26 cellular contexts compared by ENCODE assay signal in the genomic region with DNA sequence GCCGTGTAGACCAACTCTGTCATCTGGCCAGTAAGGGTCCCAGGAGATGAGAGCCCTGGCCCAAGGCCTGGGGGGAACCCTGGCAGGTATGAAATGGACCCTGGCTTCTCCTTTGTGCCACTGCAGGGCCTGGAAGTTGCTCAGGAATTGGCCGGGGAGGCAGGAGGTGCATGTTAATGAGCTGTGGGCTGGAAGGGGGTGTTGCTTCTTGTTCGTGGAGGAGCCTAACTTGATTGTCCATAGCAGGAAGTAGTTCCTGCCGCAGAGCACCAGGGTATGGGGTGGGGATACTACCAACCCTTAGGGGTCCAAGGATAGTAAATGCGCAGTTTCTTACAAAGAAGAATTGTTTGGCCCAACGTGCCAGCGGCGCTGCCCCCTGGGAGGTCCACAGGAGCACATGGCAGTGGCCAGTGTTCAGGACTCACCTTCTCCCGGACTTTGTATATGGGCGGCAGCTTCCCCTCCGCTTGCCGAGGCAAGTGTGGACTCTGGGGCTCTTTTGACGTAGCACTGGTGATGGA. TPM values are rescaled to one million over a fixed set of nuclear protein-coding genes. Genes with fewer than 3 reads are reported as not detected.
"Had no signal": no experiment of that assay in that cellular context is flagged by ENCODE, and none has a peak within 500 bp of the region (broad histone marks: within the 10 kb centered on the region; RNA-seq: fewer than 3 reads in every experiment).

No MANE protein-coding gene starts in this region.

- H3K9me3 ChIP-seq: esophagus squamous epithelium, right atrium auricular region had no signal

- H3K4me3 ChIP-seq: coronary artery, esophagus squamous epithelium, right atrium auricular region, smooth muscle cell, tibial nerve had no signal

- H3K4me1 Mint-ChIP-seq: activated CD4-positive, alpha-beta T cell treated with anti-CD3 and anti-CD28 coated beads, Interleukin-2, amount 10 ng/mL, durations not matched to agents 24 days and 14 days had no signal

- H3K27me3 ChIP-seq: esophagus squamous epithelium, foreskin keratinocyte, right atrium auricular region, tibial nerve had no signal

- ATAC-seq: activated T-cell treated with anti-CD3 and anti-CD28 coated beads, Interleukin-2, amount 50 U/mL, for 72 hours; left ventricle myocardium superior; natural killer cell treated with Interleukin-12 subunit alpha and Interleukin-12 subunit beta and Interleukin-15 and Interleukin-18, amount 100 ng/mL, for 72 hours had no signal

- H3K9me3 Mint-ChIP-seq: activated CD4-positive, alpha-beta T cell treated with anti-CD3 and anti-CD28 coated beads, Interleukin-2, amount 10 ng/mL, durations not matched to agents 24 days and 14 days; activated T-cell treated with anti-CD3 and anti-CD28 coated beads, Interleukin-2, amount 50 U/mL, for 72 hours; natural killer cell treated with Interleukin-12 subunit alpha and Interleukin-12 subunit beta and Interleukin-15 and Interleukin-18, amount 100 ng/mL, for 72 hours; T-helper 2 cell treated with Interferon-gamma antibody and Interleukin-4, amounts not matched to agents 5 μg/mL and 100 μg/mL, for 36 hours had no signal

- H3K27ac ChIP-seq: coronary artery, esophagus squamous epithelium, foreskin keratinocyte, right atrium auricular region, tibial nerve had no signal

- H3K4me1 ChIP-seq: foreskin keratinocyte, right atrium auricular region had no signal

- H3K27ac Mint-ChIP-seq: activated CD4-positive, alpha-beta T cell treated with anti-CD3 and anti-CD28 coated beads, Interleukin-2, amount 10 ng/mL, durations not matched to agents 24 days and 14 days; activated naive CD8-positive, alpha-beta T cell; activated T-cell treated with anti-CD3 and anti-CD28 coated beads, Interleukin-2, amount 50 U/mL, for 72 hours; natural killer cell treated with Interleukin-12 subunit alpha and Interleukin-12 subunit beta and Interleukin-15 and Interleukin-18, amount 100 ng/mL, for 72 hours; T-helper 2 cell treated with Interferon-gamma antibody and Interleukin-4, amounts not matched to agents 5 μg/mL and 100 μg/mL, for 36 hours had no signal

- H3K36me3 ChIP-seq: esophagus squamous epithelium, right atrium auricular region, tibial nerve had no signal

- DNase-seq: activated CD4-positive, alpha-beta T cell treated with anti-CD3 and anti-CD28 coated beads, Interleukin-2, amount 10 ng/mL, durations not matched to agents 24 days and 14 days; activated CD4-positive, CD25-positive, alpha-beta regulatory T cell; activated CD8-positive, alpha-beta memory T cell treated with anti-CD3 and anti-CD28 coated beads, Interleukin-2, amount 50 U/mL, for 48 hours; activated gamma-delta T cell treated with Interleukin-2 at 50 U/mL for 16 hours; activated T-cell treated with anti-CD3 and anti-CD28 coated beads, Interleukin-2, amount 50 U/mL, for 72 hours; amygdala; central memory CD4-positive, alpha-beta T cell; esophagus squamous epithelium; glutamatergic neuron; kidney glomerular epithelial cell; left ventricle myocardium superior; nucleus accumbens; stimulated activated CD4-positive, alpha-beta T cell treated with anti-CD3 and anti-CD28 coated beads, Interleukin-4, amount 100 ng/mL, for 4 hours; stimulated activated CD8-positive, alpha-beta memory T cell treated with anti-CD3 and anti-CD28 coated beads, Interleukin-4, amount 100 ng/mL, for 48 hours; stimulated activated naive CD4-positive, alpha-beta T cell treated with Interleukin-2 at 50 U/mL for 16 hours; substantia nigra had no signal

- H3K4me2 ChIP-seq: smooth muscle cell had no signal

- H3K4me3 Mint-ChIP-seq: activated CD4-positive, alpha-beta T cell treated with anti-CD3 and anti-CD28 coated beads, Interleukin-2, amount 10 ng/mL, durations not matched to agents 24 days and 14 days; activated naive CD8-positive, alpha-beta T cell; activated T-cell treated with anti-CD3 and anti-CD28 coated beads, Interleukin-2, amount 50 U/mL, for 72 hours; brain; natural killer cell treated with Interleukin-12 subunit alpha and Interleukin-12 subunit beta and Interleukin-15 and Interleukin-18, amount 100 ng/mL, for 72 hours; T-helper 2 cell treated with Interferon-gamma antibody and Interleukin-4, amounts not matched to agents 5 μg/mL and 100 μg/mL, for 36 hours had no signal

- H3K36me3 Mint-ChIP-seq: activated naive CD8-positive, alpha-beta T cell; brain; natural killer cell treated with Interleukin-12 subunit alpha and Interleukin-12 subunit beta and Interleukin-15 and Interleukin-18, amount 100 ng/mL, for 72 hours had no signal

RNA-seq across cellular contexts. Expression of a gene that starts 21.5 kb away (rescaled TPM):
- total RNA-seq: activated CD4-positive, alpha-beta T cell treated with anti-CD3 and anti-CD28 coated beads, Interleukin-2, amount 10 ng/mL, durations not matched to agents 24 days and 14 days; activated T-cell treated with anti-CD3 and anti-CD28 coated beads, Interleukin-2, amount 50 U/mL, for 72 hours; esophagus squamous epithelium; foreskin keratinocyte; left ventricle myocardium superior; natural killer cell treated with Interleukin-12 subunit alpha and Interleukin-12 subunit beta and Interleukin-15 and Interleukin-18, amount 100 ng/mL, for 72 hours; progenitor cell of endocrine pancreas; right atrium auricular region; smooth muscle cell; tibial nerve had no signal
- polyA plus RNA-seq: foreskin keratinocyte, smooth muscle cell had no signal
